1 cellular context compared by ENCODE assay signal in the genomic region with DNA sequence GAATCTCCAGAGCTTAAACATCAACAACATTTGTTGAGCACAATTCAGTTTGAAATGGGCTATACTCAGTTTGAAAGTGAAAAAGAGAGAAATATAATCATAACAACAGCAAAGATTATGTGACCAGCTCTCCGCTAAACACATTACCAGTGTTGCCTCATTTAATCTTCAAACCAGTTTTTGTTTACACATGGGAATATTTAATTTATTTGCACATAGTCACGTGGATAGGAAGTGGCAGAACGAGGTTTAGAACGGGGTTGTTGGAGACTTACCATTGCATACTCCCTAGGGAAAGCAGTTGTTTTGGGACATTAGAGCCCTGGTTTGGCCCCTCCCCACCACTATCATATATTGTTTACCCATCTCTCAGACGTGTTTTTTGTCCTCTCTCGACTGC.
TF ChIP-seq lines count a peak whose summit lies in the region.

No MANE protein-coding gene starts in this region.

TF ChIP-seq in WTC11, 78 proteins besides CTCF, POLR2A, EP300 and RAD21 (continued from another document):
- TF ChIP-seq, protein P1, sequence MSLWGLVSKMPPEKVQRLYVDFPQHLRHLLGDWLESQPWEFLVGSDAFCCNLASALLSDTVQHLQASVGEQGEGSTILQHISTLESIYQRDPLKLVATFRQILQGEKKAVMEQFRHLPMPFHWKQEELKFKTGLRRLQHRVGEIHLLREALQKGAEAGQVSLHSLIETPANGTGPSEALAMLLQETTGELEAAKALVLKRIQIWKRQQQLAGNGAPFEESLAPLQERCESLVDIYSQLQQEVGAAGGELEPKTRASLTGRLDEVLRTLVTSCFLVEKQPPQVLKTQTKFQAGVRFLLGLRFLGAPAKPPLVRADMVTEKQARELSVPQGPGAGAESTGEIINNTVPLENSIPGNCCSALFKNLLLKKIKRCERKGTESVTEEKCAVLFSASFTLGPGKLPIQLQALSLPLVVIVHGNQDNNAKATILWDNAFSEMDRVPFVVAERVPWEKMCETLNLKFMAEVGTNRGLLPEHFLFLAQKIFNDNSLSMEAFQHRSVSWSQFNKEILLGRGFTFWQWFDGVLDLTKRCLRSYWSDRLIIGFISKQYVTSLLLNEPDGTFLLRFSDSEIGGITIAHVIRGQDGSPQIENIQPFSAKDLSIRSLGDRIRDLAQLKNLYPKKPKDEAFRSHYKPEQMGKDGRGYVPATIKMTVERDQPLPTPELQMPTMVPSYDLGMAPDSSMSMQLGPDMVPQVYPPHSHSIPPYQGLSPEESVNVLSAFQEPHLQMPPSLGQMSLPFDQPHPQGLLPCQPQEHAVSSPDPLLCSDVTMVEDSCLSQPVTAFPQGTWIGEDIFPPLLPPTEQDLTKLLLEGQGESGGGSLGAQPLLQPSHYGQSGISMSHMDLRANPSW (CRISPR knock-in tag; conservative IDR thresholded peaks at IDR 0.05; ENCODE audit: low read depth), result no peak
- TF ChIP-seq ZNF423 (CRISPR knock-in tag; IDR thresholded peaks at IDR 0.05) (no peak), ZNF416 (CRISPR knock-in tag; IDR thresholded peaks at IDR 0.05) (no peak), OVOL2 (CRISPR knock-in tag; IDR thresholded peaks at IDR 0.05; ENCODE audit: borderline replicate concordance) (no peak), NFATC4 (CRISPR knock-in tag; IDR thresholded peaks at IDR 0.05) (no peak), SOX15 (CRISPR knock-in tag; IDR thresholded peaks at IDR 0.05) (no peak), ARID4B (CRISPR knock-in tag; IDR thresholded peaks at IDR 0.05; ENCODE audit: borderline replicate concordance) (no peak), NR3C1 (CRISPR knock-in tag; conservative IDR thresholded peaks at IDR 0.05; ENCODE audit: low read depth) (no peak), RELA (CRISPR knock-in tag; IDR thresholded peaks at IDR 0.05; ENCODE audit: borderline replicate concordance) (no peak), ZNF232 (CRISPR knock-in tag; IDR thresholded peaks at IDR 0.05) (no peak), HMGA2 (CRISPR knock-in tag; IDR thresholded peaks at IDR 0.05) (no peak)
- TF ChIP-seq, protein P2, sequence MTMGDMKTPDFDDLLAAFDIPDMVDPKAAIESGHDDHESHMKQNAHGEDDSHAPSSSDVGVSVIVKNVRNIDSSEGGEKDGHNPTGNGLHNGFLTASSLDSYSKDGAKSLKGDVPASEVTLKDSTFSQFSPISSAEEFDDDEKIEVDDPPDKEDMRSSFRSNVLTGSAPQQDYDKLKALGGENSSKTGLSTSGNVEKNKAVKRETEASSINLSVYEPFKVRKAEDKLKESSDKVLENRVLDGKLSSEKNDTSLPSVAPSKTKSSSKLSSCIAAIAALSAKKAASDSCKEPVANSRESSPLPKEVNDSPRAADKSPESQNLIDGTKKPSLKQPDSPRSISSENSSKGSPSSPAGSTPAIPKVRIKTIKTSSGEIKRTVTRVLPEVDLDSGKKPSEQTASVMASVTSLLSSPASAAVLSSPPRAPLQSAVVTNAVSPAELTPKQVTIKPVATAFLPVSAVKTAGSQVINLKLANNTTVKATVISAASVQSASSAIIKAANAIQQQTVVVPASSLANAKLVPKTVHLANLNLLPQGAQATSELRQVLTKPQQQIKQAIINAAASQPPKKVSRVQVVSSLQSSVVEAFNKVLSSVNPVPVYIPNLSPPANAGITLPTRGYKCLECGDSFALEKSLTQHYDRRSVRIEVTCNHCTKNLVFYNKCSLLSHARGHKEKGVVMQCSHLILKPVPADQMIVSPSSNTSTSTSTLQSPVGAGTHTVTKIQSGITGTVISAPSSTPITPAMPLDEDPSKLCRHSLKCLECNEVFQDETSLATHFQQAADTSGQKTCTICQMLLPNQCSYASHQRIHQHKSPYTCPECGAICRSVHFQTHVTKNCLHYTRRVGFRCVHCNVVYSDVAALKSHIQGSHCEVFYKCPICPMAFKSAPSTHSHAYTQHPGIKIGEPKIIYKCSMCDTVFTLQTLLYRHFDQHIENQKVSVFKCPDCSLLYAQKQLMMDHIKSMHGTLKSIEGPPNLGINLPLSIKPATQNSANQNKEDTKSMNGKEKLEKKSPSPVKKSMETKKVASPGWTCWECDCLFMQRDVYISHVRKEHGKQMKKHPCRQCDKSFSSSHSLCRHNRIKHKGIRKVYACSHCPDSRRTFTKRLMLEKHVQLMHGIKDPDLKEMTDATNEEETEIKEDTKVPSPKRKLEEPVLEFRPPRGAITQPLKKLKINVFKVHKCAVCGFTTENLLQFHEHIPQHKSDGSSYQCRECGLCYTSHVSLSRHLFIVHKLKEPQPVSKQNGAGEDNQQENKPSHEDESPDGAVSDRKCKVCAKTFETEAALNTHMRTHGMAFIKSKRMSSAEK (CRISPR knock-in tag; IDR thresholded peaks at IDR 0.05; ENCODE audit: borderline replicate concordance), result no peak
- TF ChIP-seq, protein P3, sequence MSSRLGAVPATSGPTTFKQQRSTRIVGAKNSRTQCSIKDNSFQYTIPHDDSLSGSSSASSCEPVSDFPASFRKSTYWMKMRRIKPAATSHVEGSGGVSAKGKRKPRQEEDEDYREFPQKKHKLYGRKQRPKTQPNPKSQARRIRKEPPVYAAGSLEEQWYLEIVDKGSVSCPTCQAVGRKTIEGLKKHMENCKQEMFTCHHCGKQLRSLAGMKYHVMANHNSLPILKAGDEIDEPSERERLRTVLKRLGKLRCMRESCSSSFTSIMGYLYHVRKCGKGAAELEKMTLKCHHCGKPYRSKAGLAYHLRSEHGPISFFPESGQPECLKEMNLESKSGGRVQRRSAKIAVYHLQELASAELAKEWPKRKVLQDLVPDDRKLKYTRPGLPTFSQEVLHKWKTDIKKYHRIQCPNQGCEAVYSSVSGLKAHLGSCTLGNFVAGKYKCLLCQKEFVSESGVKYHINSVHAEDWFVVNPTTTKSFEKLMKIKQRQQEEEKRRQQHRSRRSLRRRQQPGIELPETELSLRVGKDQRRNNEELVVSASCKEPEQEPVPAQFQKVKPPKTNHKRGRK (CRISPR knock-in tag; IDR thresholded peaks at IDR 0.05; ENCODE audit: borderline replicate concordance), result no peak
- TF ChIP-seq, protein P4, sequence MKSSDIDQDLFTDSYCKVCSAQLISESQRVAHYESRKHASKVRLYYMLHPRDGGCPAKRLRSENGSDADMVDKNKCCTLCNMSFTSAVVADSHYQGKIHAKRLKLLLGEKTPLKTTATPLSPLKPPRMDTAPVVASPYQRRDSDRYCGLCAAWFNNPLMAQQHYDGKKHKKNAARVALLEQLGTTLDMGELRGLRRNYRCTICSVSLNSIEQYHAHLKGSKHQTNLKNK (CRISPR knock-in tag; IDR thresholded peaks at IDR 0.05), result no peak
TF ChIP-seq in WTC11: peak in this region for 0.
